Comparison of ENCODE assay signal across 8 cellular contexts in the genomic region with DNA sequence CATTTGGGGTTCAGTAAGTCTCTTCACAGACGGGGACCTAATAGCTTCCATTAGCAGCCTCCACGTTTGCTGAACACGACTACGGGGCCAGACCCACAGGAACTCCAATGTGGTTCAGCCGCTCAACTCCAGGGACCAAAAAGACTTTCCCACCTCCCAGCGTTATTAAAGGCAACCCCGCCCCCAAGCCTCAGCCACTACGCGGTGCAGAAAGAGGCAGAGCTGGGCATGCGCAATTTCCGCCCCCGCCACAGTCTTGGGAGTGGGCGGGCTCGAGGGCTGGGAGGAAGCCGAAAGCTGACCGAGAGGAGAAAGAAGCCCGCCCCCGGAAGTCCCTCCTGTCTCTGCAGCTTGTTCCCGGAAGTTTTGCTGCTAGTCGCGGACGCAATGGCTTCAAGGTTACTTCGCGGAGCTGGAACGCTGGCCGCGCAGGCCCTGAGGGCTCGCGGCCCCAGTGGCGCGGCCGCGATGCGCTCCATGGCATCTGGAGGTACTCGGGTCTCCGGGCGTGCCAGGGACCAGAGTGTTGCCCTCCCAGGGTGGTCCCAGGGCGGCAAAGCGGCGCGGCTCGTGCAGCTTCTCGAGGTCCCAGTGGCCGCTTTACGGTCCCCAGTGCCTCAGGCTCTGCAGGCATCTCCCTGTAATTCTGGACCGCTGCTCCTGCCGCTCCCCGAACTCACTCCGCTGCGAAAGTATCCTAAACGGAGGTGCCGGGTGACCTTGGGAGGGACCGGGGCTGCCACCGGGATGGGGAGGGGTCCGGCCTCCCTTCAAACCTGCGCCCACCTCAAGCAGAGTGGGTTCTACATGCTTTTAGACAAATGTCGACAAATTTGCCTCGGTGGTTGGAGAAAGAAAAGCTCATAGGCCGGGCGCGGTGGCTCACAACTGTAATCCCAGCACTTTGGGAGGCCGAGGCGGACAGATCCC. TPM values are rescaled to one million over a fixed set of nuclear protein-coding genes. Genes with fewer than 3 reads are reported as not detected.
DNase-seq lines count a peak whose midpoint lies in the region; ATAC-seq and TF ChIP-seq lines count a peak whose summit lies in the region.

A gene with protein sequence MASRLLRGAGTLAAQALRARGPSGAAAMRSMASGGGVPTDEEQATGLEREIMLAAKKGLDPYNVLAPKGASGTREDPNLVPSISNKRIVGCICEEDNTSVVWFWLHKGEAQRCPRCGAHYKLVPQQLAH (plus strand): TSS at position 363 of the 930 bp plus-strand sequence. CDS start 25 bp downstream, at position 388.

- H2AFZ ChIP-seq in SU-DHL-6 (ENCODE audit: low read depth, low read length, severe bottlenecking), result peak within 1 kb of the TSS; percentile 97

- H3K27ac ChIP-seq in SU-DHL-6 (ENCODE audit: low read depth, low read length), result 0 out of 2 replicates have a peak within 1 kb of the TSS, but pooled peaks have one; percentile 19
- peak within 1 kb of the TSS; percentile 84 to 89 for H3K27ac ChIP-seq in ovary
- peak within 1 kb of the TSS; percentile 81 to 88 (median 85) for H3K27ac ChIP-seq in thyroid gland

- peak within 1 kb of the TSS; percentile 94 for H3K9ac ChIP-seq in SU-DHL-6 (ENCODE audit: low read length)

- H3K9me2 ChIP-seq in SU-DHL-6 (replicated peaks; ENCODE audit: insufficient read depth, low read length), result no peaks in the 10 kb centered on the region

- peaks cover 16% of the 10 kb centered on the region; the same call in 1 of the 2 replicates for H3K79me2 ChIP-seq in SU-DHL-6 (ENCODE audit: insufficient read depth, low read length)

- WGBS in ovary, 3 donors, result 1% methylated on average over 58 to 63 of the region's 63 CpGs
- 2 to 3% methylated on average over 15 to 23 of the region's 63 CpGs for WGBS in thyroid gland, 2 donors

- peak; percentile 97 for DNase-seq in NCI-H128 (lab: John Stamatoyannopoulos, UW; ENCODE audit: unreplicated experiment)
- peak; percentile 95 for DNase-seq in activated naive CD8-positive, alpha-beta T cell treated with anti-CD3 and anti-CD28 coated beads, Interleukin-2, amount 10 ng/mL, durations not matched to agents 7 days and 5 days
- DNase-seq in head of caudate nucleus, result peak; percentile 98 to 100 (median 99)
- peak; percentile 98 to 99 (median 99) for DNase-seq in ovary
- peak; percentile 99 for DNase-seq in thyroid gland

- no peak for TF ChIP-seq CTCF in SU-DHL-6 (IDR thresholded peaks at IDR 0.05; ENCODE audit: insufficient read depth, low read length, poor library complexity, severe bottlenecking)
- no peak for TF ChIP-seq CTCF in ovary (IDR thresholded peaks at IDR 0.05)
- TF ChIP-seq CTCF in thyroid gland (IDR thresholded peaks at IDR 0.05), result peak in 1 of 6 experiments; percentile 9

- H3F3A ChIP-seq in SU-DHL-6 (ENCODE audit: insufficient read depth), result peaks cover 10% of the 10 kb centered on the region; the same call in 1 of the 2 replicates

- H3K27ac Mint-ChIP-seq in activated naive CD8-positive, alpha-beta T cell treated with anti-CD3 and anti-CD28 coated beads, Interleukin-2, amount 10 ng/mL, durations not matched to agents 7 days and 5 days, result peak within 1 kb of the TSS; percentile 95

- H3K4me1 Mint-ChIP-seq in activated naive CD8-positive, alpha-beta T cell treated with anti-CD3 and anti-CD28 coated beads, Interleukin-2, amount 10 ng/mL, durations not matched to agents 7 days and 5 days, result peaks cover 18% of the 10 kb centered on the region

- peak; percentile 88 for TF ChIP-seq POLR2A in GM10847 (IDR thresholded peaks at IDR 0.05; ENCODE audit: extremely low read depth, insufficient read length)
- TF ChIP-seq POLR2A in ovary (IDR thresholded peaks at IDR 0.05), result peak; percentile 74
- peak; percentile 36 to 94 for TF ChIP-seq POLR2A in thyroid gland (IDR thresholded peaks at IDR 0.05)

- H3K9me3 ChIP-seq in SU-DHL-6 (ENCODE audit: insufficient read depth, low read length) (no peaks in the 10 kb centered on the region), ovary (no peaks in the 10 kb centered on the region), thyroid gland (no peaks in the 10 kb centered on the region)

- POLR2A ChIA-PET in activated naive CD8-positive, alpha-beta T cell treated with anti-CD3 and anti-CD28 coated beads, Interleukin-2, amount 10 ng/mL, durations not matched to agents 7 days and 5 days (lab: Charles Lee), result interaction anchor here (0.6 to 10.0 kb wide), 15 partner anchors 9 to 819 kb away, joined by 3 to 184 read pairs (median 4); a partner anchor contains a TSS

- no peaks in the 10 kb centered on the region for H4K20me1 ChIP-seq in SU-DHL-6 (ENCODE audit: low read depth, low read length)

- no peaks in the 10 kb centered on the region for H3K27me3 ChIP-seq in SU-DHL-6 (ENCODE audit: low read length)
- H3K27me3 ChIP-seq in ovary, result no peaks in the 10 kb centered on the region
- no peaks in the 10 kb centered on the region for H3K27me3 ChIP-seq in thyroid gland

- no peaks in the 10 kb centered on the region for H3K9me3 Mint-ChIP-seq in activated naive CD8-positive, alpha-beta T cell treated with anti-CD3 and anti-CD28 coated beads, Interleukin-2, amount 10 ng/mL, durations not matched to agents 7 days and 5 days

- no peak for TF ChIP-seq EP300 in ovary (IDR thresholded peaks at IDR 0.05)

- peak within 1 kb of the TSS; percentile 99 for H3K4me3 ChIP-seq in SU-DHL-6 (ENCODE audit: insufficient read depth, low read length, poor library complexity, severe bottlenecking)
- peak within 1 kb of the TSS; percentile 76 for H3K4me3 ChIP-seq in ovary
- peak within 1 kb of the TSS; percentile 50 to 95 (median 95) for H3K4me3 ChIP-seq in thyroid gland (replicated peaks in 1 of 3)

- peaks cover 5% of the 10 kb centered on the region for H3K4me1 ChIP-seq in ovary (ENCODE audit: insufficient read depth)
- peaks cover 12 to 21% of the 10 kb centered on the region in 2 donors for H3K4me1 ChIP-seq in thyroid gland

- H3K27me3 Mint-ChIP-seq in activated naive CD8-positive, alpha-beta T cell treated with anti-CD3 and anti-CD28 coated beads, Interleukin-2, amount 10 ng/mL, durations not matched to agents 7 days and 5 days, result peaks cover 2% of the 10 kb centered on the region

- peaks cover 13% of the 10 kb centered on the region for H3K36me3 ChIP-seq in SU-DHL-6 (ENCODE audit: low read length)
- no peaks in the 10 kb centered on the region for H3K36me3 ChIP-seq in ovary
- H3K36me3 ChIP-seq in thyroid gland, result peaks cover 17 to 22% of the 10 kb centered on the region in 2 donors

- H3K4me2 ChIP-seq in SU-DHL-6 (ENCODE audit: low read depth, low read length, poor library complexity, severe bottlenecking), result peak within 1 kb of the TSS; percentile 92

- peak within 1 kb of the TSS; percentile 94 for H3K4me3 Mint-ChIP-seq in activated naive CD8-positive, alpha-beta T cell treated with anti-CD3 and anti-CD28 coated beads, Interleukin-2, amount 10 ng/mL, durations not matched to agents 7 days and 5 days

- peaks cover 20% of the 10 kb centered on the region for H3K36me3 Mint-ChIP-seq in activated naive CD8-positive, alpha-beta T cell treated with anti-CD3 and anti-CD28 coated beads, Interleukin-2, amount 10 ng/mL, durations not matched to agents 7 days and 5 days

- peak; percentile 96 for ATAC-seq in HG02678 (IDR thresholded peaks at IDR 0.05; ENCODE audit: unreplicated experiment)
- ATAC-seq in activated naive CD8-positive, alpha-beta T cell treated with anti-CD3 and anti-CD28 coated beads, Interleukin-2, amount 10 ng/mL, durations not matched to agents 7 days and 5 days (ENCODE audit: low read depth), result peak; percentile 97

- intact Hi-C loops in head of caudate nucleus (cut with DNase I), result loop anchor here (1.0 kb wide), 1 partner anchor 17 kb away; no protein-coding TSS in a partner anchor
- intact Hi-C loops in ovary (cut with DNase I), result loop anchor here in 1 of 4 donors (2.0 kb wide), 1 partner anchor 17 kb away; no protein-coding TSS in a partner anchor
- intact Hi-C loops in thyroid gland (cut with DNase I), result no loop called here

RNA-seq across cellular contexts. Expression of the gene that starts here (rescaled TPM):
- total RNA-seq in activated naive CD8-positive, alpha-beta T cell treated with anti-CD3 and anti-CD28 coated beads, Interleukin-2, amount 10 ng/mL, durations not matched to agents 7 days and 5 days, result 100 to 1,000 TPM; 190 to 192 TPM
- total RNA-seq in ovary (100 to 1,000 TPM; 133 to 478 (median 187) TPM), thyroid gland (100 to 1,000 TPM; 216 to 731 (median 586) TPM)
- 100 to 1,000 TPM in 1 of 2 donors, 10 to 100 TPM in 1; 98.5 to 254 TPM for polyA plus RNA-seq in ovary

Comparison
In these comparisons a context has a peak if more than half of its experiments do, and no peak if none do; other contexts are left out.
1. Peak in every context shown above with its lines: DNase-seq, ATAC-seq, H3K4me3 ChIP-seq and H3K27ac ChIP-seq.
2. H3K27ac ChIP-seq: peak in every context shown above with its lines; median percentile 86 in ovary; 85 in thyroid gland; 19 in SU-DHL-6.